ENCODE assay signal across 18 cellular contexts in the genomic region with DNA sequence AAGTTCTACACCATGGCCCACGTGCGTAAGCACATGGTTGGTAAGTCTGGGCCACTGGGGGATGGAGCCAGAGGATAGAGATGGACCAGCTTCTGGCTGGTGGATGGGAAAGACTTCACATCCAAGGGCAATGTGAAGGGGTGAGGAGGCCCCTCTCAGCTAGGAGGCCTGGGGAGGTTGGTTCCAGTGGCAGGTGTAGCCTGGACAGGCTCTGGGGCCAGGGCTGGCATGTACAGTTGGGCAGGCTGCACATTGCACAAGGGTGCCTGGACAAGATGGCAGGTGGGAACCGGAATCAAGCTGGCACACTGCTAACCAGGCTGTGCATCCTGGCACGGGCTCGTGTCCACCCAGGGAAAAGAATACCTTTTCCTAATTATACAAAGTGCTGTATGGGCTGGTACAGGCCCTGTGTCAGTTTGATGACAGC. TPM values are rescaled to one million over a fixed set of nuclear protein-coding genes. Genes with fewer than 3 reads are reported as not detected.
"Had no signal": no experiment of that assay in that cellular context is flagged by ENCODE, and none has a peak within 500 bp of the region (broad histone marks: within the 10 kb centered on the region; RNA-seq: fewer than 3 reads in every experiment).

No MANE protein-coding gene starts in this region.

- FAIRE-seq: astrocyte, islet of Langerhans had no signal

- H3K4me1 Mint-ChIP-seq: activated CD8-positive, alpha-beta memory T cell treated with anti-CD3 and anti-CD28 coated beads, Interleukin-2, amount 10 ng/mL, durations not matched to agents 7 days and 5 days had no signal

- H3K27me3 Mint-ChIP-seq: activated CD8-positive, alpha-beta memory T cell treated with anti-CD3 and anti-CD28 coated beads, Interleukin-2, amount 10 ng/mL, durations not matched to agents 7 days and 5 days; dendritic cell treated with granulocyte-macrophage colony-stimulating factor and Interleukin-4, amounts not matched to agents 40 ng/mL and 50 ng/mL, for 4 days; stimulated activated naive CD8-positive, alpha-beta T cell treated with anti-CD3 and anti-CD28 coated beads, Interleukin-15, Interleukin-2, amounts not matched to agents 100 ng/mL and 50 ng/mL, for 24 hours had no signal

- H3K4me3 ChIP-seq: cardiac muscle cell, left lung, testis had no signal

- DNase-seq: activated CD4-positive, alpha-beta T cell treated with anti-CD3 and anti-CD28 coated beads, Interleukin-2, amount 50 U/mL, for 4 hours; activated CD8-positive, alpha-beta memory T cell treated with anti-CD3 and anti-CD28 coated beads, Interleukin-2, amount 10 ng/mL, durations not matched to agents 7 days and 5 days; activated gamma-delta T cell treated with Interleukin-2 at 50 U/mL for 16 hours; activated T-cell treated with anti-CD3 and anti-CD28 coated beads, Interleukin-2, amount 50 U/mL, for 4 hours; mesenchymal stem cell; occipital lobe; stimulated activated CD4-positive, alpha-beta T cell treated with anti-CD3 and anti-CD28 coated beads, Interleukin-4, amount 100 ng/mL, for 1 hour had no signal

- H3K27ac Mint-ChIP-seq: activated CD8-positive, alpha-beta memory T cell treated with anti-CD3 and anti-CD28 coated beads, Interleukin-2, amount 10 ng/mL, durations not matched to agents 7 days and 5 days; dendritic cell treated with granulocyte-macrophage colony-stimulating factor and Interleukin-4, amounts not matched to agents 40 ng/mL and 50 ng/mL, for 4 days; nephron; stimulated activated naive CD8-positive, alpha-beta T cell treated with anti-CD3 and anti-CD28 coated beads, Interleukin-15, Interleukin-2, amounts not matched to agents 100 ng/mL and 50 ng/mL, for 24 hours had no signal

- H3K27ac ChIP-seq: cardiac muscle cell, left lung, testis had no signal

- H3K9me3 ChIP-seq: left lung, testis had no signal

- H3K4me3 Mint-ChIP-seq: activated CD8-positive, alpha-beta memory T cell treated with anti-CD3 and anti-CD28 coated beads, Interleukin-2, amount 10 ng/mL, durations not matched to agents 7 days and 5 days; activated T-cell treated with anti-CD3 and anti-CD28 coated beads, Interleukin-2, amount 50 U/mL, for 4 hours; dendritic cell treated with granulocyte-macrophage colony-stimulating factor and Interleukin-4, amounts not matched to agents 40 ng/mL and 50 ng/mL, for 4 days; nephron; stimulated activated naive CD8-positive, alpha-beta T cell treated with anti-CD3 and anti-CD28 coated beads, Interleukin-15, Interleukin-2, amounts not matched to agents 100 ng/mL and 50 ng/mL, for 24 hours had no signal

- H3K27me3 ChIP-seq: cardiac muscle cell, left lung, testis had no signal

- H3K36me3 Mint-ChIP-seq: activated CD8-positive, alpha-beta memory T cell treated with anti-CD3 and anti-CD28 coated beads, Interleukin-2, amount 10 ng/mL, durations not matched to agents 7 days and 5 days had no signal

- ATAC-seq: activated CD4-positive, CD25-positive, alpha-beta regulatory T cell treated with anti-CD3 and anti-CD28 coated beads, Interleukin-2, amount 50 U/mL, for 24 hours; activated T-cell treated with anti-CD3 and anti-CD28 coated beads, Interleukin-2, amount 50 U/mL, for 4 hours; left lung had no signal

- H3K9me3 Mint-ChIP-seq: activated T-cell treated with anti-CD3 and anti-CD28 coated beads, Interleukin-2, amount 50 U/mL, for 4 hours; dendritic cell treated with granulocyte-macrophage colony-stimulating factor and Interleukin-4, amounts not matched to agents 40 ng/mL and 50 ng/mL, for 4 days; nephron; stimulated activated naive CD8-positive, alpha-beta T cell treated with anti-CD3 and anti-CD28 coated beads, Interleukin-15, Interleukin-2, amounts not matched to agents 100 ng/mL and 50 ng/mL, for 24 hours had no signal

RNA-seq across cellular contexts. Expression of gene KLHL40, which starts 23.7 kb away (rescaled TPM):
- total RNA-seq: activated CD8-positive, alpha-beta memory T cell treated with anti-CD3 and anti-CD28 coated beads, Interleukin-2, amount 10 ng/mL, durations not matched to agents 7 days and 5 days; activated T-cell treated with anti-CD3 and anti-CD28 coated beads, Interleukin-2, amount 50 U/mL, for 4 hours; astrocyte; left lung; occipital lobe; T-helper 2 cell treated with Interferon-gamma antibody and Interleukin-4, amounts not matched to agents 100 ng/mL and 5 ng/mL, for 36 hours; ureter had no signal

RNA-seq across cellular contexts. Expression of gene HHATL, which starts 41.0 kb away (rescaled TPM):
- total RNA-seq: activated CD8-positive, alpha-beta memory T cell treated with anti-CD3 and anti-CD28 coated beads, Interleukin-2, amount 10 ng/mL, durations not matched to agents 7 days and 5 days; activated T-cell treated with anti-CD3 and anti-CD28 coated beads, Interleukin-2, amount 50 U/mL, for 4 hours; astrocyte; occipital lobe; T-helper 2 cell treated with Interferon-gamma antibody and Interleukin-4, amounts not matched to agents 100 ng/mL and 5 ng/mL, for 36 hours had no signal
